In the genomic region with DNA sequence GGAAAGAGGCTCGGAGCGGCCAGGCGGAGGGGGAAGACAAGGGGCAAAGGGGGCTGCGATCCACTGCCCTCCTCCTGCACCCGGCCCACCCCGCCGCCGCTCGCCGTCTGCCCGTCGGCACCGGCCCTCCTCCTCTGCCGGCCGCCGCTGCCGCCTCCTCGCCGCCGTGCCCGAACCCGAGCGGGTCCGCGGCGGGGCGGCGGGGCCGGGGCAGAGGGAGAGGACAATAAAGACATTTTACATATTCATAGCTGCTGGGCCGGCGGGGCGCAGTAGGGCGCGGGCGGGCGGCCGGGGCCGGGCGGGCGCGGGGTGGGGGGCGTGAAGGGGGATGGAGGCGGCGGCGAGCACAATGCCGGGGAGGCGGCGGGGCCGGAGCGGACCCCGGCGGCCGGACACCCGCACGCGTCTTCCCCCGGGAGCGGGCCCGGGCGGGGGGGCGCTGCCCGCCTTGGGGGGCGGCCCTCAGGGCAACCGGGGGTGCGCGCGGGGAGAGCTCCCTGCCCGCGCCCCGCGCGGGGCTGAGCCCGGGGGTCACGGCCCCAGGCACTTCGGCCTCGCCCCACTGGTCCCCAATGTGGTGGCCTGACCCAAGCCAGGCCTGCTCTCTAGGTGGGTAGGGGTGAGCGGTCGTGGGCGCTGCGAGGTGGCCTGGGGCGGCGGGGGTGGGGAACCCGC, we compare ENCODE assay signal across 8 cellular contexts. TPM values are rescaled to one million over a fixed set of nuclear protein-coding genes. Genes with fewer than 3 reads are reported as not detected.
DNase-seq lines count a peak whose midpoint lies in the region; ATAC-seq and TF ChIP-seq lines count a peak whose summit lies in the region.

No MANE protein-coding gene starts in this region.

- no peaks in the 10 kb centered on the region for H3K27me3 Mint-ChIP-seq in activated naive CD4-positive, alpha-beta T cell treated with anti-CD3 and anti-CD28 coated beads, Interleukin-2, amount 50 U/mL, for 24 hours

- H3K27ac Mint-ChIP-seq in activated naive CD4-positive, alpha-beta T cell treated with anti-CD3 and anti-CD28 coated beads, Interleukin-2, amount 50 U/mL, for 24 hours: peak overlapping the region; percentile 86

- H4K20me1 ChIP-seq in DOHH2 (ENCODE audit: control insufficient read depth, insufficient read depth, low read depth, low read length): no peaks in the 10 kb centered on the region

- H3K9me3 ChIP-seq in DOHH2 (ENCODE audit: control insufficient read depth, insufficient read depth, low read length) (no peaks in the 10 kb centered on the region; the same call in 1 of the 2 replicates), HUES48 (ENCODE audit: control insufficient read depth, insufficient read depth, low read length) (no peaks in the 10 kb centered on the region), left ventricle myocardium inferior (replicated peaks) (no peaks in the 10 kb centered on the region)

- peaks cover 49% of the 10 kb centered on the region for H3K4me1 Mint-ChIP-seq in activated naive CD4-positive, alpha-beta T cell treated with anti-CD3 and anti-CD28 coated beads, Interleukin-2, amount 50 U/mL, for 24 hours

- H3K36me3 Mint-ChIP-seq in activated naive CD4-positive, alpha-beta T cell treated with anti-CD3 and anti-CD28 coated beads, Interleukin-2, amount 50 U/mL, for 24 hours: no peaks in the 10 kb centered on the region

- no peaks in the 10 kb centered on the region for H3K9me2 ChIP-seq in DOHH2 (replicated peaks; ENCODE audit: control insufficient read depth, low read length)

- H3K27ac ChIP-seq in DOHH2 (ENCODE audit: low read depth, low read length) (peak overlapping the region; percentile 80), HUES48 (ENCODE audit: low read depth, low read length) (peak overlapping the region; percentile 100), left ventricle myocardium inferior (replicated peaks) (peak overlapping the region; percentile 96)

- no peaks in the 10 kb centered on the region for H3K9me3 Mint-ChIP-seq in activated naive CD4-positive, alpha-beta T cell treated with anti-CD3 and anti-CD28 coated beads, Interleukin-2, amount 50 U/mL, for 24 hours

- peak overlapping the region; percentile 90 for H3K9ac ChIP-seq in HUES48 (ENCODE audit: low read depth, low read length)

- peak; percentile 38 for DNase-seq in left ventricle myocardium inferior
- DNase-seq in sciatic nerve (ENCODE audit: low spot score): no peak
- no peak for DNase-seq in NCI-H1436 (lab: John Stamatoyannopoulos, UW)
- DNase-seq in amniotic stem cell (lab: John Stamatoyannopoulos, UW): no peak

- peak; percentile 4 for ATAC-seq in GM21381 (IDR thresholded peaks at IDR 0.05; ENCODE audit: unreplicated experiment)
- peak; percentile 4 for ATAC-seq in sciatic nerve

- H3K36me3 ChIP-seq in DOHH2 (ENCODE audit: control insufficient read depth, low read length) (no peaks in the 10 kb centered on the region), HUES48 (ENCODE audit: control insufficient read depth, insufficient read depth, low read length) (no peaks in the 10 kb centered on the region), left ventricle myocardium inferior (no peaks in the 10 kb centered on the region)

- H3F3A ChIP-seq in DOHH2 (ENCODE audit: control insufficient read depth, insufficient read depth): peaks cover 5% of the 10 kb centered on the region

- TF ChIP-seq CTCF in DOHH2 (IDR thresholded peaks at IDR 0.05; ENCODE audit: low read depth, low read length, poor library complexity, severe bottlenecking) (no peak), left ventricle myocardium inferior (IDR thresholded peaks at IDR 0.05; ENCODE audit: borderline replicate concordance) (no peak)

- H3K27me3 ChIP-seq in DOHH2 (ENCODE audit: control insufficient read depth, low read length) (no peaks in the 10 kb centered on the region), HUES48 (ENCODE audit: control insufficient read depth, insufficient read depth, low read length) (no peaks in the 10 kb centered on the region), left ventricle myocardium inferior (ENCODE audit: low read depth) (no peaks in the 10 kb centered on the region)

- peak overlapping the region; percentile 82 for H3K4me3 ChIP-seq in DOHH2 (ENCODE audit: low read length)
- H3K4me3 ChIP-seq in HUES48 (ENCODE audit: low read depth, low read length): peak overlapping the region; percentile 71
- peak overlapping the region; percentile 99 for H3K4me3 ChIP-seq in left ventricle myocardium inferior

- peak overlapping the region; percentile 99 for H3K4me3 Mint-ChIP-seq in activated naive CD4-positive, alpha-beta T cell treated with anti-CD3 and anti-CD28 coated beads, Interleukin-2, amount 50 U/mL, for 24 hours

- H3K4me1 ChIP-seq in DOHH2 (ENCODE audit: control insufficient read depth, low read length) (peaks cover 50% of the 10 kb centered on the region), HUES48 (ENCODE audit: control insufficient read depth, insufficient read depth, low read length) (peaks cover 47% of the 10 kb centered on the region), left ventricle myocardium inferior (peaks cover 52% of the 10 kb centered on the region)

- peaks cover 46% of the 10 kb centered on the region for H3K79me2 ChIP-seq in DOHH2 (ENCODE audit: control insufficient read depth, low read length)

- intact Hi-C loops in left ventricle myocardium inferior (cut with micrococcal nuclease): no loop called here
- intact Hi-C loops in sciatic nerve (cut with DNase I): no loop called here

- peak overlapping the region; percentile 60 for H3K4me2 ChIP-seq in DOHH2 (ENCODE audit: low read length)

RNA-seq across cellular contexts. Expression of gene POU2F1, which starts 0.6 kb away (rescaled TPM):
- total RNA-seq in left ventricle myocardium inferior: 7.5 TPM
- 33.1 TPM for total RNA-seq in sciatic nerve
